In the genomic region with DNA sequence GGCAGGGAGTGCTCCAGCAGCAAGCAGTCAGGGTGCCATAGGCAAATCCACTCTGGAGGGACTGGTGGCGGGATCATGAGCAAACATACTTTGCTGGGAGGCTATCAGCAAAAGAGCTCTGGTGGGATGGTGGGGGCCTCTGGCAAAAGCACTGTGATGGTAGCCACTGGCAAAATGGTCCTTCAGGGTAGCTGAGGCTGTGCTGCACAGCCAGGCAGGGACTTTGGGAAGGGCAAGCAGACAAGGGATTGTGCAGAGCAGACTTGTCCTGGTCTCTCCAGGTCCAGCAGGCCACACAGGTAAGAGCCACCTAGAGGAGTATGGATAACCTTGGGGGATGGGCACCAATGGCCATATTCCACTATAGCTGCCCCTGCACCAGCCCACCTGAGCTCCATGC, we compare ENCODE assay signal across 17 cellular contexts.
DNase-seq lines count a peak whose midpoint lies in the region; ATAC-seq and TF ChIP-seq lines count a peak whose summit lies in the region.
"Had no signal": no experiment of that assay in that cellular context is flagged by ENCODE, and none has a peak within 500 bp of the region (broad histone marks: within the 10 kb centered on the region; RNA-seq: fewer than 3 reads in every experiment).

No MANE protein-coding gene starts in this region.

- TF ChIP-seq POLR2A in esophagus muscularis mucosa (IDR thresholded peaks at IDR 0.05; ENCODE audit: low read depth) (no peak), stomach (IDR thresholded peaks at IDR 0.05) (no peak)

- H3K27me3 Mint-ChIP-seq in activated CD4-positive, alpha-beta T cell treated with anti-CD3 and anti-CD28 coated beads, Interleukin-2, amount 10 ng/mL, durations not matched to agents 24 days and 14 days = peaks cover 26% of the 10 kb centered on the region

- no peak for ATAC-seq in HG02610 (IDR thresholded peaks at IDR 0.05; ENCODE audit: unreplicated experiment)
- ATAC-seq: HCT116 had no signal

- 83% methylated on average over 1 of the region's 1 CpG for WGBS in esophagus muscularis mucosa
- WGBS in stomach, 5 donors = 73 to 100% (median 94%) methylated on average over 1 of the region's 1 CpG

- no peak for TF ChIP-seq EP300 in esophagus muscularis mucosa (IDR thresholded peaks at IDR 0.05)
- no peak for TF ChIP-seq EP300 in stomach (IDR thresholded peaks at IDR 0.05)

- H3K9me3 Mint-ChIP-seq in activated CD4-positive, alpha-beta T cell treated with anti-CD3 and anti-CD28 coated beads, Interleukin-2, amount 10 ng/mL, durations not matched to agents 24 days and 14 days = peaks cover 10% of the 10 kb centered on the region

- H3K4me3 ChIP-seq in esophagus muscularis mucosa = no peak overlapping the region
- H3K4me3 ChIP-seq in stomach = no peak overlapping the region
- H3K4me3 ChIP-seq: BLaER1 had no signal

- intact Hi-C loops in activated CD4-positive, alpha-beta T cell treated with anti-CD3 and anti-CD28 coated beads, Interleukin-2, amount 10 ng/mL, durations not matched to agents 24 days and 14 days (cut with micrococcal nuclease) = no loop called here
- intact Hi-C loops in esophagus muscularis mucosa (cut with DNase I) = no loop called here
- intact Hi-C loops in stomach (cut with DNase I; ENCODE audit: low total_unique reads) = no loop called here

- H3K4me1 ChIP-seq in esophagus muscularis mucosa (no peaks in the 10 kb centered on the region), stomach (no peaks in the 10 kb centered on the region)
- H3K4me1 ChIP-seq: Caco-2 had no signal

- H3K4me1 Mint-ChIP-seq in activated CD4-positive, alpha-beta T cell treated with anti-CD3 and anti-CD28 coated beads, Interleukin-2, amount 10 ng/mL, durations not matched to agents 24 days and 14 days = no peaks in the 10 kb centered on the region
- H3K4me1 Mint-ChIP-seq: CD8-positive, alpha-beta memory T cell had no signal

- H3K36me3 ChIP-seq in esophagus muscularis mucosa (no peaks in the 10 kb centered on the region), stomach (no peaks in the 10 kb centered on the region)
- H3K36me3 ChIP-seq: BLaER1 had no signal

- H3K27ac ChIP-seq in esophagus muscularis mucosa (replicated peaks in 1 of 4) = no peak overlapping the region
- H3K27ac ChIP-seq in stomach = no peak overlapping the region
- H3K27ac ChIP-seq: BLaER1, HL-60 had no signal

- no peaks in the 10 kb centered on the region for H3K36me3 Mint-ChIP-seq in activated CD4-positive, alpha-beta T cell treated with anti-CD3 and anti-CD28 coated beads, Interleukin-2, amount 10 ng/mL, durations not matched to agents 24 days and 14 days (ENCODE audit: low read depth)

- H3K27ac Mint-ChIP-seq in activated CD4-positive, alpha-beta T cell treated with anti-CD3 and anti-CD28 coated beads, Interleukin-2, amount 10 ng/mL, durations not matched to agents 24 days and 14 days = no peak overlapping the region
- H3K27ac Mint-ChIP-seq: CD8-positive, alpha-beta memory T cell had no signal

- DNase-seq in activated CD4-positive, alpha-beta T cell treated with anti-CD3 and anti-CD28 coated beads, Interleukin-2, amount 10 ng/mL, durations not matched to agents 24 days and 14 days = peak; percentile 44
- no peak for DNase-seq in activated CD4-positive, alpha-beta T cell treated with anti-CD3 and anti-CD28 coated beads, Interleukin-2, amount 50 U/mL, for 48 hours
- DNase-seq in activated gamma-delta T cell treated with Interleukin-2 at 50 U/mL for 16 hours = peak; percentile 2
- DNase-seq in activated gamma-delta T cell (lab: John Stamatoyannopoulos, UW) = no peak
- DNase-seq in esophagus muscularis mucosa (ENCODE audit: extremely low spot score) = peak; percentile 66
- DNase-seq in stomach = peak; percentile 13
- DNase-seq in pons (ENCODE audit: low spot score) = no peak
- DNase-seq: 8988T, AML-193, Caco-2, DND-41, GDM1 had no signal

- H3K9me3 ChIP-seq in esophagus muscularis mucosa = peaks cover 0 to 10% (median 8%) of the 10 kb centered on the region in 4 donors
- H3K9me3 ChIP-seq in stomach = peaks cover 0 to 17% (median 11%) of the 10 kb centered on the region in 4 donors

- TF ChIP-seq CTCF in esophagus muscularis mucosa (IDR thresholded peaks at IDR 0.05) = no peak
- no peak for TF ChIP-seq CTCF in stomach (IDR thresholded peaks at IDR 0.05)

- H3K4me3 Mint-ChIP-seq in activated CD4-positive, alpha-beta T cell treated with anti-CD3 and anti-CD28 coated beads, Interleukin-2, amount 10 ng/mL, durations not matched to agents 24 days and 14 days = no peak overlapping the region
- H3K4me3 Mint-ChIP-seq: CD8-positive, alpha-beta memory T cell had no signal

- peaks cover 0 to 26% (median 0%) of the 10 kb centered on the region in 4 donors for H3K27me3 ChIP-seq in esophagus muscularis mucosa
- peaks cover 0 to 22% (median 0%) of the 10 kb centered on the region in 3 donors for H3K27me3 ChIP-seq in stomach
- H3K27me3 ChIP-seq: BLaER1 had no signal

Comparison
In these comparisons a context has a peak if more than half of its experiments do, and no peak if none do; other contexts are left out.
1. DNase-seq: peak in activated CD4-positive, alpha-beta T cell treated with anti-CD3 and anti-CD28 coated beads, Interleukin-2, amount 10 ng/mL, durations not matched to agents 24 days and 14 days (single experiment), activated gamma-delta T cell treated with Interleukin-2 at 50 U/mL for 16 hours (single experiment), esophagus muscularis mucosa (single experiment) and stomach (single experiment); none in activated CD4-positive, alpha-beta T cell treated with anti-CD3 and anti-CD28 coated beads, Interleukin-2, amount 50 U/mL, for 48 hours (0 of 2), activated gamma-delta T cell (single experiment) and pons (single experiment).